ENCODE assay signal across 9 cellular contexts in the genomic region with DNA sequence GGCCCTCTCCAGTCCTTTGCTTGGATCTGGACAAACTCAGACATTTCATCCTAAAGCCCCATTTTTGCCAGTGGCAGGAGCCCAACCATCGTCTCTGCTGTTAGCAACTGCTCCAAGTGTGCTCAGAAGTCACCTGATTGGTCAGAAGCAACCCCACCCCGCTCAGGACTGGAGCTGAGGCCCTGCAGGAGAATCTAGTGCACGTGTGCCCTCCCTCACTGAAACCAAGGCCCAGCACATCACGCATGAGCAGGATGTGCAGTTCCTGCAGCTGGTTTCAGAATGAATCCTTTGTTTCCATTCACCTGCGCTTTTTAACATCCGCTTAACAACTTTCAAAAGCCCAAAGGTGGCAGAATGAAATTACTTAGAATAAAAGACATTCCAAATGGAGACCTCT.
DNase-seq lines count a peak whose midpoint lies in the region; ATAC-seq and FAIRE-seq lines count a peak whose summit lies in the region.
"Had no signal": no experiment of that assay in that cellular context is flagged by ENCODE, and none has a peak within 500 bp of the region (broad histone marks: within the 10 kb centered on the region; RNA-seq: fewer than 3 reads in every experiment).

No MANE protein-coding gene starts in this region.

- H2AK5ac ChIP-seq in mesendoderm (ENCODE audit: low read length) = no peak overlapping the region

- DNase-seq in activated CD4-positive, CD25-positive, alpha-beta regulatory T cell treated with anti-CD3 and anti-CD28 coated beads, Interleukin-2, amount 50 U/mL, for 16 hours (ENCODE audit: low read depth, low spot score) = peak; percentile 28
- peak; percentile 48 for DNase-seq in mesendoderm
- DNase-seq in urothelium cell line (ENCODE audit: low spot score) = no peak
- DNase-seq in NCI-H2107 (lab: John Stamatoyannopoulos, UW) = no peak
- DNase-seq in epidermal melanocyte (ENCODE audit: insufficient read length, low spot score) = no peak
- no peak for DNase-seq in NCI-H2196 (lab: John Stamatoyannopoulos, UW; ENCODE audit: unreplicated experiment)

- no peak for FAIRE-seq in urothelium cell line (lab: Jason Lieb, UNC)

- no peaks in the 10 kb centered on the region for H3K79me2 ChIP-seq in mesendoderm (ENCODE audit: control insufficient read depth, insufficient read depth, low read length)

- H2BK15ac ChIP-seq in mesendoderm (replicated peaks; ENCODE audit: low read depth) = no peak overlapping the region

- peaks cover 6% of the 10 kb centered on the region for H3K4me1 ChIP-seq in mesendoderm (ENCODE audit: control insufficient read depth, low read depth, low read length)

- no peak overlapping the region for H3K56ac ChIP-seq in mesendoderm (ENCODE audit: low read length)

- H4K5ac ChIP-seq in mesendoderm (ENCODE audit: low read length) = no peak overlapping the region

- H3K27me3 ChIP-seq in mesendoderm (ENCODE audit: insufficient read depth, low read length, poor library complexity) = no peaks in the 10 kb centered on the region
- H3K27me3 ChIP-seq: cardiac muscle cell had no signal

- H3K18ac ChIP-seq in mesendoderm (ENCODE audit: low read length) = no peak overlapping the region

- no peak overlapping the region for H4K8ac ChIP-seq in mesendoderm (ENCODE audit: low read depth, low read length)

- no peak overlapping the region for H3K23ac ChIP-seq in mesendoderm (ENCODE audit: low read length)

- H3K9ac ChIP-seq in mesendoderm (ENCODE audit: low read length) = no peak overlapping the region

- no peak overlapping the region for H3K27ac ChIP-seq in mesendoderm (ENCODE audit: low read depth, low read length)
- H3K27ac ChIP-seq: cardiac muscle cell had no signal

- H2BK120ac ChIP-seq in mesendoderm (ENCODE audit: low read depth, low read length) = no peak overlapping the region

- ATAC-seq in GM18909 (IDR thresholded peaks at IDR 0.05; ENCODE audit: poor library complexity, unreplicated experiment) (peak; percentile 99), HG02840 (IDR thresholded peaks at IDR 0.05; ENCODE audit: low FRiP score, unreplicated experiment) (peak; percentile 95)

- H3K36me3 ChIP-seq in mesendoderm (ENCODE audit: control insufficient read depth, insufficient read depth, low read length) = no peaks in the 10 kb centered on the region
- H3K36me3 ChIP-seq: cardiac muscle cell had no signal

- H3K79me1 ChIP-seq in mesendoderm (ENCODE audit: low read length) = no peaks in the 10 kb centered on the region

- no peak overlapping the region for H3K4me2 ChIP-seq in mesendoderm (ENCODE audit: low read length)

- no CpG with 5 or more reads among the region's 6 CpGs for WGBS in mesendoderm (ENCODE audit: extremely low coverage, insufficient coverage, low lambda C conversion rate)

- no peak overlapping the region for H2BK5ac ChIP-seq in mesendoderm (ENCODE audit: low read length)

- no peak overlapping the region for H3K4ac ChIP-seq in mesendoderm (ENCODE audit: low read depth, low read length)

- H3K4me3 ChIP-seq in mesendoderm (ENCODE audit: low read length) = no peak overlapping the region
- H3K4me3 ChIP-seq: cardiac muscle cell had no signal

Comparison
In these comparisons a context has a peak if more than half of its experiments do, and no peak if none do; other contexts are left out.
1. DNase-seq: peak in activated CD4-positive, CD25-positive, alpha-beta regulatory T cell treated with anti-CD3 and anti-CD28 coated beads, Interleukin-2, amount 50 U/mL, for 16 hours (single experiment) and mesendoderm (single experiment); none in urothelium cell line (single experiment), NCI-H2107 (single experiment), epidermal melanocyte (single experiment) and NCI-H2196 (single experiment).